Comparison of ENCODE assay signal across 16 cellular contexts in genomic region chr7:51731086-51731485, GRCh38.
"Had no signal": no experiment of that assay in that cellular context is flagged by ENCODE, and none has a peak within 500 bp of the region (broad histone marks: within the 10 kb centered on the region; RNA-seq: fewer than 3 reads in every experiment).

No MANE protein-coding gene starts in this region.

- H3K27me3 ChIP-seq: esophagus squamous epithelium, heart right ventricle, sigmoid colon, testis had no signal

- H3K9me3 ChIP-seq: testis had no signal

- H3K4me1 ChIP-seq: esophagus squamous epithelium, heart right ventricle, sigmoid colon, testis had no signal

- H3K27ac ChIP-seq: esophagus squamous epithelium, heart right ventricle, sigmoid colon, testis, WERI-Rb-1 had no signal

- H3K36me3 ChIP-seq: esophagus squamous epithelium, heart right ventricle, sigmoid colon, WERI-Rb-1 had no signal

- DNase-seq: activated CD4-positive, alpha-beta memory T cell treated with anti-CD3 and anti-CD28 coated beads for 36 hours; activated CD4-positive, alpha-beta T cell treated with anti-CD3 and anti-CD28 coated beads for 36 hours; activated naive CD4-positive, alpha-beta T cell treated with anti-CD3 and anti-CD28 coated beads for 36 hours; activated T-cell treated with anti-CD3 and anti-CD28 coated beads, Interleukin-2, amount 50 U/mL, for 4 hours; anterior cingulate cortex; effector CD8-positive, alpha-beta T cell; esophagus squamous epithelium; heart right ventricle; midbrain; occipital lobe; posterior cingulate gyrus; sigmoid colon; stimulated activated CD4-positive, alpha-beta T cell treated with anti-CD3 and anti-CD28 coated beads, Interleukin-4, amount 100 ng/mL, for 4 hours; T-helper 2 cell; testis; WERI-Rb-1 had no signal

- H3K4me3 ChIP-seq: esophagus squamous epithelium, heart right ventricle, sigmoid colon, testis had no signal
